In the genomic region with DNA sequence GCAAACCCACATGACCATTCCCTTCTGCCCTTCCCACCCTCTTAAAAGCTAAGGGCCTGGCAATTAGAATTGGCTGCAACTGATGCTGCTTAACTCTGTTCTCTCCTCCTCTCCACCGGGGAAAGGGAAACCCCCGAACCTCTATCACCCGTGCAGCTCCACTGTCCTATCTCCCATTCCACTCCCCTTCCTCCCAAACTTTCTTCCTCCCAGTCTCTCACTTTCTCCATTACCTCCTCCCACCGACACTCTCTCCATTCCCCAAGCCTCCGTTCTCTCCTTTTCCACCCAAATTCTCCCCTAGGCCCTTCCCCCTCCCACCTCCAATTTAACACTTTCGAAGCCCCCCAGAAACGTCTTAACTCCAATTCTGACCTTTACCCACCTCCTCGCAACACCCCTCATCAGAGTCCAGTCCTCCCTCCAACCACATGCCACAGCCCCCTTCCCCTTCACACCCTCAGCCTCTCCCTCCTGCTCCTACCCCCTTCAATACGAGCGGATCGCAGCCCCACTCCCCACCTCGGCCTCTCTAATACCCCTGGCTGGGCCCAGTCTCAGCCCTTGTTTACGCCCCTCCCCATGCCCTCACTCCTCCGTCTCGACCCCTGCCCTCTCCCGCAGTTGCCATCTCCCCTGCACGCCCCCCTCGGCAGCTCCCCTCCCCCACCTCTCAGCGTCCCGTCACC, we compare ENCODE assay signal across 8 cellular contexts. TPM values are rescaled to one million over a fixed set of nuclear protein-coding genes. Genes with fewer than 3 reads are reported as not detected.
DNase-seq lines count a peak whose midpoint lies in the region; ATAC-seq and TF ChIP-seq lines count a peak whose summit lies in the region.

No MANE protein-coding gene starts in this region.

- H3K4me3 ChIP-seq in SK-N-MC (peak overlapping the region; percentile 97), gastroesophageal sphincter (peak overlapping the region; percentile 55 to 76)

- H3K36me3 ChIP-seq in SK-N-MC (ENCODE audit: insufficient read depth, low read length) (peaks cover 29% of the 10 kb centered on the region), gastroesophageal sphincter (peaks cover 0 to 27% of the 10 kb centered on the region in 2 donors)

- H3K9me3 ChIP-seq in SK-N-MC (ENCODE audit: low read depth, low read length) (no peaks in the 10 kb centered on the region), gastroesophageal sphincter (no peaks in the 10 kb centered on the region)

- H3K36me3 Mint-ChIP-seq in activated naive CD4-positive, alpha-beta T cell treated with anti-CD3 and anti-CD28 coated beads for 36 hours (ENCODE audit: low read depth): peaks cover 33% of the 10 kb centered on the region

- CTCF ChIA-PET in activated naive CD4-positive, alpha-beta T cell treated with anti-CD3 and anti-CD28 coated beads for 36 hours (lab: Charles Lee): interaction anchor here (0.6 to 2.4 kb wide), 7 partner anchors 9 to 295 kb away, joined by 3 to 11 read pairs (median 4); partner anchors contain the start of gene PPOX

- peak overlapping the region; percentile 92 for H3K9ac ChIP-seq in SK-N-MC (ENCODE audit: insufficient read length)

- ATAC-seq in gastroesophageal sphincter: peak; percentile 0

- no peak for TF ChIP-seq POLR2A in gastroesophageal sphincter (IDR thresholded peaks at IDR 0.05)

- H3K4me1 Mint-ChIP-seq in activated naive CD4-positive, alpha-beta T cell treated with anti-CD3 and anti-CD28 coated beads for 36 hours (ENCODE audit: low read depth): peaks cover 50% of the 10 kb centered on the region

- peak overlapping the region; percentile 98 for H3K27ac ChIP-seq in SK-N-MC
- peak overlapping the region; percentile 76 to 98 (median 95) for H3K27ac ChIP-seq in gastroesophageal sphincter

- no peak for TF ChIP-seq CTCF in gastroesophageal sphincter (IDR thresholded peaks at IDR 0.05)

- H3K4me1 ChIP-seq in gastroesophageal sphincter: peaks cover 5 to 65% (median 25%) of the 10 kb centered on the region in 3 donors

- WGBS in gastroesophageal sphincter (ENCODE audit: low coverage in 1 of 2), 2 donors: 0% methylated on average over 11 to 16 of the region's 20 CpGs

- H3K9me3 Mint-ChIP-seq in activated naive CD4-positive, alpha-beta T cell treated with anti-CD3 and anti-CD28 coated beads for 36 hours: no peaks in the 10 kb centered on the region

- no peak overlapping the region for H3K4me3 Mint-ChIP-seq in activated naive CD4-positive, alpha-beta T cell treated with anti-CD3 and anti-CD28 coated beads for 36 hours

- DNase-seq in activated naive CD4-positive, alpha-beta T cell treated with anti-CD3 and anti-CD28 coated beads for 36 hours: peak; percentile 43
- no peak for DNase-seq in activated naive CD4-positive, alpha-beta T cell treated with anti-CD3 and anti-CD28 coated beads, Interleukin-2, amount 50 U/mL, for 16 hours
- no peak for DNase-seq in SK-N-MC (ENCODE audit: low read depth, low spot score)
- DNase-seq in retina: peak; percentile 45
- DNase-seq in T1000 (lab: John Stamatoyannopoulos, UW): no peak
- no peak for DNase-seq in stimulated activated CD4-positive, alpha-beta T cell treated with anti-CD3 and anti-CD28 coated beads, Interleukin-15, amount 100 ng/mL, for 24 hours
- DNase-seq in LoVo (ENCODE audit: low spot score): no peak

- no peaks in the 10 kb centered on the region for H3K27me3 ChIP-seq in gastroesophageal sphincter

- no peak overlapping the region for H3K27ac Mint-ChIP-seq in activated naive CD4-positive, alpha-beta T cell treated with anti-CD3 and anti-CD28 coated beads for 36 hours

- intact Hi-C loops in activated naive CD4-positive, alpha-beta T cell treated with anti-CD3 and anti-CD28 coated beads for 36 hours (cut with micrococcal nuclease): loop anchor here (1.0 to 10.0 kb wide), 9 partner anchors 13 to 297 kb away; partner anchors contain the start of genes ARHGAP30, NDUFS2, PPOX and UFC1

- no peaks in the 10 kb centered on the region for H3K27me3 Mint-ChIP-seq in activated naive CD4-positive, alpha-beta T cell treated with anti-CD3 and anti-CD28 coated beads for 36 hours (ENCODE audit: low read depth)

- TF ChIP-seq EP300 in gastroesophageal sphincter (IDR thresholded peaks at IDR 0.05): no peak

RNA-seq across cellular contexts. Expression of gene DEDD, which starts 0.6 kb away (rescaled TPM):
- total RNA-seq in activated naive CD4-positive, alpha-beta T cell treated with anti-CD3 and anti-CD28 coated beads for 36 hours: 10 to 100 TPM; 29.7 to 34.0 TPM
- 10 to 100 TPM; 34.2 to 54.4 (median 41.7) TPM for total RNA-seq in gastroesophageal sphincter

RNA-seq across cellular contexts. Expression of gene NIT1, which starts 14.0 kb away (rescaled TPM):
- 10 to 100 TPM; 59.1 to 63.1 TPM for total RNA-seq in activated naive CD4-positive, alpha-beta T cell treated with anti-CD3 and anti-CD28 coated beads for 36 hours
- total RNA-seq in gastroesophageal sphincter: 10 to 100 TPM; 30.4 to 61.9 (median 32.8) TPM

RNA-seq across cellular contexts. Expression of gene PFDN2, which starts 14.0 kb away (rescaled TPM):
- 100 to 1,000 TPM; 179 to 183 TPM for total RNA-seq in activated naive CD4-positive, alpha-beta T cell treated with anti-CD3 and anti-CD28 coated beads for 36 hours
- total RNA-seq in gastroesophageal sphincter: 10 to 100 TPM; 26.2 to 40.8 (median 31.4) TPM

RNA-seq across cellular contexts. Expression of gene UFC1, which starts 21.9 kb away (rescaled TPM):
- total RNA-seq in activated naive CD4-positive, alpha-beta T cell treated with anti-CD3 and anti-CD28 coated beads for 36 hours: 10 to 100 TPM; 89.4 to 94.9 TPM
- total RNA-seq in gastroesophageal sphincter: 10 to 100 TPM; 60.5 to 83.7 (median 72.8) TPM

RNA-seq across cellular contexts. Expression of gene USP21, which starts 27.4 kb away (rescaled TPM):
- 10 to 100 TPM; 35.7 to 36.1 TPM for total RNA-seq in activated naive CD4-positive, alpha-beta T cell treated with anti-CD3 and anti-CD28 coated beads for 36 hours
- total RNA-seq in gastroesophageal sphincter: 10 to 100 TPM in 3 of 4 donors, 1 to 10 TPM in 1; 10.0 to 27.6 (median 14.7) TPM

Comparison
In these comparisons a context has a peak if more than half of its experiments do, and no peak if none do; other contexts are left out.
1. DNase-seq: peak in activated naive CD4-positive, alpha-beta T cell treated with anti-CD3 and anti-CD28 coated beads for 36 hours (single experiment) and retina (single experiment); none in activated naive CD4-positive, alpha-beta T cell treated with anti-CD3 and anti-CD28 coated beads, Interleukin-2, amount 50 U/mL, for 16 hours (single experiment), SK-N-MC (single experiment), T1000 (single experiment), stimulated activated CD4-positive, alpha-beta T cell treated with anti-CD3 and anti-CD28 coated beads, Interleukin-15, amount 100 ng/mL, for 24 hours (single experiment) and LoVo (single experiment).
2. RNA of gene PFDN2, which starts 14.0 kb away (total RNA-seq): 179 to 183 TPM in activated naive CD4-positive, alpha-beta T cell treated with anti-CD3 and anti-CD28 coated beads for 36 hours; 26.2 to 40.8 TPM in gastroesophageal sphincter; every median in the first group is over 4 times any median in the second.